In the genomic region with DNA sequence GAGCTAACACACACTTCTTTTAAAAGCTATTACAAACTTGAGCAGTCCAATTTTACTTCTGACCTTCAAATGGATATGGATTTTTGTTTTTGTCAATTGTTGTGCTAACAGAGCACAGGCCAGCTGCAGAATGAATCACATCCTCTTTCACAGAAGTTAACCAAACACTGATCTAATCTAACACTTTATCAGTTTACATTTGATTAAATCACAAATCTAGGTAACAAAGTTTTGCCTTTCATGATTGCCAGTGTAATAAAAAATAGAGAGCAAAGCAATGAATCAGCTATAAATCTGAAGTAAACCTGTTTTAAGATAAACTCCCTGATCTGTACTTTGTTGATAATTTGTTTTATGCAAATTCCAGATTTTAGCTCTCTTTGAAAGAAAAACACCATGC, we compare ENCODE assay signal across 1 cellular context.
TF ChIP-seq lines count a peak whose summit lies in the region.

No MANE protein-coding gene starts in this region.

TF ChIP-seq in SK-N-SH, 30 proteins besides CTCF, POLR2A, EP300 and RAD21 (continued from another document):
- TF ChIP-seq TEAD4 (IDR thresholded peaks at IDR 0.05; ENCODE audit: borderline replicate concordance, insufficient read depth) (0 out of 2 replicates have a peak, but pooled peaks have one; percentile 32), YY1 (IDR thresholded peaks at IDR 0.05; ENCODE audit: low read depth) (no peak), MXI1 (IDR thresholded peaks at IDR 0.05; ENCODE audit: low read depth, low read length) (no peak), TAF1 (IDR thresholded peaks at IDR 0.05; ENCODE audit: borderline replicate concordance, low read depth, low read length) (no peak), NFIC (IDR thresholded peaks at IDR 0.05; ENCODE audit: borderline replicate concordance) (peak; percentile 24; the same call in 1 of the 2 replicates), MEF2A (IDR thresholded peaks at IDR 0.05; ENCODE audit: borderline replicate concordance, low read depth) (no peak), GABPA (IDR thresholded peaks at IDR 0.05; ENCODE audit: low read depth) (no peak), NRF1 (IDR thresholded peaks at IDR 0.05; ENCODE audit: low read depth, low read length) (no peak), GATA2 (CRISPR knock-in tag; IDR thresholded peaks at IDR 0.05) (peak; percentile 58; the same call in 1 of the 2 replicates), TCF12 (IDR thresholded peaks at IDR 0.05) (peak; percentile 86), EZH2phosphoT487 (IDR thresholded peaks at IDR 0.05; ENCODE audit: borderline replicate concordance, low read depth) (no peak), SIN3A (IDR thresholded peaks at IDR 0.05; ENCODE audit: borderline replicate concordance, low read depth, low read length) (no peak), RFX5 (IDR thresholded peaks at IDR 0.05; ENCODE audit: low read length) (peak; percentile 16; the same call in 1 of the 2 replicates)
- TF ChIP-seq, protein P1, sequence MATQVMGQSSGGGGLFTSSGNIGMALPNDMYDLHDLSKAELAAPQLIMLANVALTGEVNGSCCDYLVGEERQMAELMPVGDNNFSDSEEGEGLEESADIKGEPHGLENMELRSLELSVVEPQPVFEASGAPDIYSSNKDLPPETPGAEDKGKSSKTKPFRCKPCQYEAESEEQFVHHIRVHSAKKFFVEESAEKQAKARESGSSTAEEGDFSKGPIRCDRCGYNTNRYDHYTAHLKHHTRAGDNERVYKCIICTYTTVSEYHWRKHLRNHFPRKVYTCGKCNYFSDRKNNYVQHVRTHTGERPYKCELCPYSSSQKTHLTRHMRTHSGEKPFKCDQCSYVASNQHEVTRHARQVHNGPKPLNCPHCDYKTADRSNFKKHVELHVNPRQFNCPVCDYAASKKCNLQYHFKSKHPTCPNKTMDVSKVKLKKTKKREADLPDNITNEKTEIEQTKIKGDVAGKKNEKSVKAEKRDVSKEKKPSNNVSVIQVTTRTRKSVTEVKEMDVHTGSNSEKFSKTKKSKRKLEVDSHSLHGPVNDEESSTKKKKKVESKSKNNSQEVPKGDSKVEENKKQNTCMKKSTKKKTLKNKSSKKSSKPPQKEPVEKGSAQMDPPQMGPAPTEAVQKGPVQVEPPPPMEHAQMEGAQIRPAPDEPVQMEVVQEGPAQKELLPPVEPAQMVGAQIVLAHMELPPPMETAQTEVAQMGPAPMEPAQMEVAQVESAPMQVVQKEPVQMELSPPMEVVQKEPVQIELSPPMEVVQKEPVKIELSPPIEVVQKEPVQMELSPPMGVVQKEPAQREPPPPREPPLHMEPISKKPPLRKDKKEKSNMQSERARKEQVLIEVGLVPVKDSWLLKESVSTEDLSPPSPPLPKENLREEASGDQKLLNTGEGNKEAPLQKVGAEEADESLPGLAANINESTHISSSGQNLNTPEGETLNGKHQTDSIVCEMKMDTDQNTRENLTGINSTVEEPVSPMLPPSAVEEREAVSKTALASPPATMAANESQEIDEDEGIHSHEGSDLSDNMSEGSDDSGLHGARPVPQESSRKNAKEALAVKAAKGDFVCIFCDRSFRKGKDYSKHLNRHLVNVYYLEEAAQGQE (IDR thresholded peaks at IDR 0.05; ENCODE audit: low read depth, low read length) = no peak
- TF ChIP-seq, protein P2, sequence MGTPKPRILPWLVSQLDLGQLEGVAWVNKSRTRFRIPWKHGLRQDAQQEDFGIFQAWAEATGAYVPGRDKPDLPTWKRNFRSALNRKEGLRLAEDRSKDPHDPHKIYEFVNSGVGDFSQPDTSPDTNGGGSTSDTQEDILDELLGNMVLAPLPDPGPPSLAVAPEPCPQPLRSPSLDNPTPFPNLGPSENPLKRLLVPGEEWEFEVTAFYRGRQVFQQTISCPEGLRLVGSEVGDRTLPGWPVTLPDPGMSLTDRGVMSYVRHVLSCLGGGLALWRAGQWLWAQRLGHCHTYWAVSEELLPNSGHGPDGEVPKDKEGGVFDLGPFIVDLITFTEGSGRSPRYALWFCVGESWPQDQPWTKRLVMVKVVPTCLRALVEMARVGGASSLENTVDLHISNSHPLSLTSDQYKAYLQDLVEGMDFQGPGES (IDR thresholded peaks at IDR 0.05; ENCODE audit: low read depth, low read length) = no peak
- TF ChIP-seq, protein P3, sequence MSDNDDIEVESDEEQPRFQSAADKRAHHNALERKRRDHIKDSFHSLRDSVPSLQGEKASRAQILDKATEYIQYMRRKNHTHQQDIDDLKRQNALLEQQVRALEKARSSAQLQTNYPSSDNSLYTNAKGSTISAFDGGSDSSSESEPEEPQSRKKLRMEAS (IDR thresholded peaks at IDR 0.05; ENCODE audit: low read depth) = no peak
- TF ChIP-seq, protein P4, sequence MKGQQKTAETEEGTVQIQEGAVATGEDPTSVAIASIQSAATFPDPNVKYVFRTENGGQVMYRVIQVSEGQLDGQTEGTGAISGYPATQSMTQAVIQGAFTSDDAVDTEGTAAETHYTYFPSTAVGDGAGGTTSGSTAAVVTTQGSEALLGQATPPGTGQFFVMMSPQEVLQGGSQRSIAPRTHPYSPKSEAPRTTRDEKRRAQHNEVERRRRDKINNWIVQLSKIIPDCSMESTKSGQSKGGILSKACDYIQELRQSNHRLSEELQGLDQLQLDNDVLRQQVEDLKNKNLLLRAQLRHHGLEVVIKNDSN (IDR thresholded peaks at IDR 0.05; ENCODE audit: borderline replicate concordance, low read depth) = no peak
